ENCODE assay signal across 18 cellular contexts in the genomic region with DNA sequence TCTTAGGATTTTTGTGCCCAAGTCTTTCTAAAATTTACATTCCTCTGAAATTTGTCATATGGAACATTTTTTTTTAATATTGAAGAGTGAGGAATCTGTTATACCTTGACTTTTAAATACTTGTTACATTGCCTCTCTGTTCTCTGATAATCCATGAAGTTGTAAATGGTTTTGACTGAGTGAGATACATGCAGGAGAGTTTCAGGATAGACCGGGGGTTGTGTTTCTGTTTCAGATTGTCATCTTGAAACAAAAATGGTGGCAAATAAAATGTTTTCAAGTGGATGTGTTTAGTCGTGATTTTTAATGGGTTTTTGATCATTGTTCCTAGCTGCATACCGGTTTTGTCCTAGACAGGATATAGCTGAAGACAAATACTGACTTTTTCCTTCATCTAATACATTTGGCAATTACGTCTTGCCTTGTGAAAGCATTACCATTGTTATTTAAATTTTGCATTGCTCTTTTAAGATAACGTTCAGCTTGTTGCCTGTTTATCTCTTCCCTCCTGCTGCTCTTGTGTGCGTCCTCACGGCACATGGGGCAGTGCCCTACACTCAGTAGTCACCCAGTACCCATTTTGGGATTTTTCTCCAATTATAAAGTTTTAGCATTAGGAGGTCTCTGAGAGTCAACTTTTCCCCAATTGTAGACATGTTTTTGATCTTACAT.
DNase-seq lines count a peak whose midpoint lies in the region; ATAC-seq and TF ChIP-seq lines count a peak whose summit lies in the region.
"Had no signal": no experiment of that assay in that cellular context is flagged by ENCODE, and none has a peak within 500 bp of the region (broad histone marks: within the 10 kb centered on the region; RNA-seq: fewer than 3 reads in every experiment).

No MANE protein-coding gene starts in this region.

- peak in 1 of 2 donors; percentile 36 for ATAC-seq in activated T-cell treated with anti-CD3 and anti-CD28 coated beads, Interleukin-2, amount 50 U/mL, for 72 hours (replicated peaks in 1 of 2)
- peak; percentile 42 for ATAC-seq in stimulated activated naive CD8-positive, alpha-beta T cell treated with anti-CD3 and anti-CD28 coated beads, Interleukin-15, amount 100 ng/mL, for 72 hours
- no peak for ATAC-seq in GM18870 (IDR thresholded peaks at IDR 0.05; ENCODE audit: unreplicated experiment)

- peaks cover 57% of the 10 kb centered on the region for H3K4me1 Mint-ChIP-seq in activated T-cell treated with anti-CD3 and anti-CD28 coated beads, Interleukin-2, amount 50 U/mL, for 72 hours (ENCODE audit: low read depth)
- peaks cover 72% of the 10 kb centered on the region for H3K4me1 Mint-ChIP-seq in stimulated activated naive CD8-positive, alpha-beta T cell treated with anti-CD3 and anti-CD28 coated beads, Interleukin-15, amount 100 ng/mL, for 72 hours

- H3K27ac Mint-ChIP-seq in activated T-cell treated with anti-CD3 and anti-CD28 coated beads, Interleukin-2, amount 50 U/mL, for 72 hours, result peak overlapping the region; percentile 3
- peak overlapping the region; percentile 8 to 83 for H3K27ac Mint-ChIP-seq in stimulated activated naive CD8-positive, alpha-beta T cell treated with anti-CD3 and anti-CD28 coated beads, Interleukin-15, amount 100 ng/mL, for 72 hours

- H3K27me3 ChIP-seq in colonic mucosa, result no peaks in the 10 kb centered on the region
- H3K27me3 ChIP-seq: sigmoid colon had no signal

- H3K4me3 Mint-ChIP-seq in activated T-cell treated with anti-CD3 and anti-CD28 coated beads, Interleukin-2, amount 50 U/mL, for 72 hours, result peak overlapping the region; percentile 14 to 53
- peak overlapping the region; percentile 29 to 38 for H3K4me3 Mint-ChIP-seq in stimulated activated naive CD8-positive, alpha-beta T cell treated with anti-CD3 and anti-CD28 coated beads, Interleukin-15, amount 100 ng/mL, for 72 hours

- no peaks in the 10 kb centered on the region for H3K9me3 ChIP-seq in colonic mucosa
- H3K9me3 ChIP-seq: sigmoid colon had no signal

- H3K27ac ChIP-seq in colonic mucosa, result peak overlapping the region; percentile 81
- H3K27ac ChIP-seq: sigmoid colon had no signal

- H3K4me3 ChIP-seq in colonic mucosa, result no peak overlapping the region
- H3K4me3 ChIP-seq: sigmoid colon had no signal

- H3K4me1 ChIP-seq in colonic mucosa, result peaks cover 21% of the 10 kb centered on the region

- H3K27me3 Mint-ChIP-seq in activated T-cell treated with anti-CD3 and anti-CD28 coated beads, Interleukin-2, amount 50 U/mL, for 72 hours (ENCODE audit: low read depth), result no peaks in the 10 kb centered on the region
- no peaks in the 10 kb centered on the region for H3K27me3 Mint-ChIP-seq in stimulated activated naive CD8-positive, alpha-beta T cell treated with anti-CD3 and anti-CD28 coated beads, Interleukin-15, amount 100 ng/mL, for 72 hours

- no peak for DNase-seq in activated T-cell treated with anti-CD3 and anti-CD28 coated beads, Interleukin-2, amount 50 U/mL, for 72 hours
- DNase-seq in activated T-cell treated with anti-CD3 and anti-CD28 coated beads for 4 hours (no peak), NCI-H69 (lab: John Stamatoyannopoulos, UW) (peak; percentile 67), colonic mucosa (no peak), NCI-H187 (lab: John Stamatoyannopoulos, UW) (no peak)
- DNase-seq in stimulated activated naive CD8-positive, alpha-beta T cell treated with anti-CD3 and anti-CD28 coated beads, Interleukin-15, amount 100 ng/mL, for 72 hours, result no peak
- no peak for DNase-seq in activated effector memory CD4-positive, alpha-beta T cell treated with Interleukin-2 at 50 U/mL for 16 hours
- DNase-seq: activated CD4-positive, alpha-beta T cell treated with anti-CD3 and anti-CD28 coated beads, Interleukin-2, amount 50 U/mL, for 48 hours; activated effector memory CD4-positive, alpha-beta T cell treated with anti-CD3 and anti-CD28 coated beads, Interleukin-2, amount 50 U/mL, for 16 hours; amniotic stem cell; central memory CD4-positive, alpha-beta T cell; effector memory CD4-positive, alpha-beta T cell; hippocampal formation; midbrain; NCI-H524; nucleus accumbens; sigmoid colon had no signal

- intact Hi-C loops in colonic mucosa (cut with DNase I), result no loop called here

- H3K9me3 Mint-ChIP-seq in activated T-cell treated with anti-CD3 and anti-CD28 coated beads, Interleukin-2, amount 50 U/mL, for 72 hours, result no peaks in the 10 kb centered on the region
- H3K9me3 Mint-ChIP-seq in stimulated activated naive CD8-positive, alpha-beta T cell treated with anti-CD3 and anti-CD28 coated beads, Interleukin-15, amount 100 ng/mL, for 72 hours, result no peaks in the 10 kb centered on the region

- TF ChIP-seq CTCF in colonic mucosa (IDR thresholded peaks at IDR 0.05), result no peak

- no peak overlapping the region for H3K9ac ChIP-seq in colonic mucosa (ENCODE audit: low read depth in 2 of 2, low read length in 2 of 2)

- H3K36me3 ChIP-seq in colonic mucosa, result no peaks in the 10 kb centered on the region
- H3K36me3 ChIP-seq: sigmoid colon had no signal

- peaks cover 0 to 3% of the 10 kb centered on the region in 2 donors for H3K36me3 Mint-ChIP-seq in activated T-cell treated with anti-CD3 and anti-CD28 coated beads, Interleukin-2, amount 50 U/mL, for 72 hours (ENCODE audit: insufficient read depth in 2 of 2)
